ENCODE assay signal across 13 cellular contexts in the genomic region with DNA sequence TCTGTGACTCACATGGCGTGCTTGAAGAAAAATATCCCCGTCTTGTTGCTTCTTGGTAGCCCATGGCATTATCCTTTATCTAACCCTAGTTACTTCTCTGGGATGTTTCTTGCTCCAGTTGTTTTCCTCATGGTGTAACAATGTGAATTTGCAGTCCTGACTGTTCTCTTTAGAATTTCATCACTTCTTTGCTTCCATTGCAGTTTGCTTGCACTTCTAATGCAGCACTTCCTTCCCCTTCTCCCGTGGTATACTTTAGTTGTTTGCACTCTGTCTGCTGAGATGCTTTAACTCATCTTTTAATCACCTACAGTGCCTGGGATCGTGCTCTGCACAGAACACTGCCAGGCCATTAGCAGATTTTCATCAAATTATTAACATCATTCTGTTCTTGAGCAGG.
"Had no signal": no experiment of that assay in that cellular context is flagged by ENCODE, and none has a peak within 500 bp of the region (broad histone marks: within the 10 kb centered on the region; RNA-seq: fewer than 3 reads in every experiment).

No MANE protein-coding gene starts in this region.

- H2AFZ ChIP-seq: parathyroid adenoma had no signal

- H3K36me3 ChIP-seq: left lung, sigmoid colon, upper lobe of left lung had no signal

- DNase-seq: activated CD4-positive, alpha-beta T cell treated with anti-CD3 and anti-CD28 coated beads, Interleukin-2, amount 10 ng/mL, durations not matched to agents 7 days and 5 days; activated naive CD4-positive, alpha-beta T cell treated with Interleukin-2 at 50 U/mL for 16 hours; body of pancreas; caudate nucleus; left lung; mammary epithelial cell; sigmoid colon; stimulated activated CD4-positive, alpha-beta T cell treated with anti-CD3 and anti-CD28 coated beads, Interleukin-1b, Interleukin-23, amount 100 ng/mL, for 48 hours; stimulated activated naive CD8-positive, alpha-beta T cell treated with anti-CD3 and anti-CD28 coated beads, Interleukin-15, amount 100 ng/mL, for 72 hours; testis; upper lobe of left lung had no signal

- H3K4me3 ChIP-seq: body of pancreas, left lung, sigmoid colon, testis, upper lobe of left lung had no signal

- H3K27ac ChIP-seq: body of pancreas, parathyroid adenoma, sigmoid colon, testis, upper lobe of left lung had no signal

- ATAC-seq: activated T-helper 17 cell treated with anti-CD3 and anti-CD28 coated beads, Interleukin-2, amount 50 U/mL, for 72 hours; body of pancreas; left lung; stimulated activated naive CD8-positive, alpha-beta T cell treated with anti-CD3 and anti-CD28 coated beads, Interleukin-15, amount 100 ng/mL, for 72 hours had no signal

- H3K9me3 ChIP-seq: body of pancreas, left lung, sigmoid colon, testis, upper lobe of left lung had no signal

- H3K9ac ChIP-seq: parathyroid adenoma had no signal

- H3K27me3 ChIP-seq: body of pancreas, left lung, sigmoid colon, testis, upper lobe of left lung had no signal

- H3K79me2 ChIP-seq: parathyroid adenoma had no signal

- H3K4me1 ChIP-seq: parathyroid adenoma, sigmoid colon, testis had no signal
